In genomic region chr7:124191030-124191429, GRCh38 we compare ENCODE assay signal across 29 cellular contexts.
"Had no signal": no experiment of that assay in that cellular context is flagged by ENCODE, and none has a peak within 500 bp of the region (broad histone marks: within the 10 kb centered on the region; RNA-seq: fewer than 3 reads in every experiment).

No MANE protein-coding gene starts in this region.

- ATAC-seq: left colon; left lung; natural killer cell; pancreas; right lobe of liver; stimulated activated memory B cell treated with anti-CD40 and anti-IgM and Interleukin-4, amounts not matched to agents 10 μg/mL and 1 μg/mL and 100 μg/mL, for 72 hours; stimulated activated naive CD8-positive, alpha-beta T cell treated with anti-CD3 and anti-CD28 coated beads, Interleukin-15, amount 100 ng/mL, for 72 hours had no signal

- H3K4me2 ChIP-seq: smooth muscle cell had no signal

- H3K27ac ChIP-seq: left lung, pancreas, prostate gland, right lobe of liver, tibial nerve, uterus had no signal

- H3K27me3 Mint-ChIP-seq: naive B cell; stimulated activated memory B cell treated with anti-CD40 and anti-IgM and Interleukin-4, amounts not matched to agents 10 μg/mL and 1 μg/mL and 100 μg/mL, for 72 hours; stimulated activated naive CD8-positive, alpha-beta T cell treated with anti-CD3 and anti-CD28 coated beads, Interleukin-15, amount 100 ng/mL, for 72 hours had no signal

- H3K9me3 Mint-ChIP-seq: mesothelial cell of epicardium; nephron progenitor cell; stimulated activated memory B cell treated with anti-CD40 and anti-IgM and Interleukin-4, amounts not matched to agents 10 μg/mL and 1 μg/mL and 100 μg/mL, for 72 hours; type B pancreatic cell had no signal

- H3K36me3 Mint-ChIP-seq: immature natural killer cell; mesothelial cell of epicardium; naive B cell; natural killer cell; stimulated activated memory B cell treated with anti-CD40 and anti-IgM and Interleukin-4, amounts not matched to agents 10 μg/mL and 1 μg/mL and 100 μg/mL, for 72 hours; type B pancreatic cell had no signal

- H3K27me3 ChIP-seq: left lung, pancreas, right lobe of liver, tibial nerve, uterus had no signal

- DNase-seq: head of caudate nucleus; hippocampal formation; immature natural killer cell; kidney; left colon; left lung; mesendoderm; naive B cell; natural killer cell; nephron progenitor cell; nucleus accumbens; pancreas; posterior cingulate gyrus; right lobe of liver; stimulated activated CD4-positive, alpha-beta T cell treated with anti-CD3 and anti-CD28 coated beads, Interleukin-1b, Interleukin-23, amount 100 ng/mL, for 48 hours; stimulated activated CD4-positive, alpha-beta T cell treated with anti-CD3 and anti-CD28 coated beads, Interleukin-2, amount 100 ng/mL, for 48 hours; stimulated activated CD4-positive, alpha-beta T cell treated with anti-CD3 and anti-CD28 coated beads, Interleukin-4, amount 100 ng/mL, for 4 hours; stimulated activated CD8-positive, alpha-beta memory T cell treated with anti-CD3 and anti-CD28 coated beads, Interleukin-4, amount 100 ng/mL, for 48 hours; stimulated activated naive CD4-positive, alpha-beta T cell treated with Interleukin-2 at 50 U/mL for 16 hours; stimulated activated naive CD8-positive, alpha-beta T cell treated with anti-CD3 and anti-CD28 coated beads, Interleukin-15, amount 100 ng/mL, for 72 hours; substantia nigra; uterus had no signal

- H3K4me1 ChIP-seq: left lung, pancreas, prostate gland, right lobe of liver, tibial nerve, uterus had no signal

- H3K9me3 ChIP-seq: pancreas, prostate gland, right lobe of liver, tibial nerve, uterus had no signal

- H3K4me1 Mint-ChIP-seq: immature natural killer cell; mesothelial cell of epicardium; naive B cell; natural killer cell; stimulated activated memory B cell treated with anti-CD40 and anti-IgM and Interleukin-4, amounts not matched to agents 10 μg/mL and 1 μg/mL and 100 μg/mL, for 72 hours; stimulated activated naive CD8-positive, alpha-beta T cell treated with anti-CD3 and anti-CD28 coated beads, Interleukin-15, amount 100 ng/mL, for 72 hours had no signal

- H3K4me3 Mint-ChIP-seq: immature natural killer cell; mesothelial cell of epicardium; naive B cell; natural killer cell; nephron progenitor cell; stimulated activated memory B cell treated with anti-CD40 and anti-IgM and Interleukin-4, amounts not matched to agents 10 μg/mL and 1 μg/mL and 100 μg/mL, for 72 hours; stimulated activated naive CD8-positive, alpha-beta T cell treated with anti-CD3 and anti-CD28 coated beads, Interleukin-15, amount 100 ng/mL, for 72 hours; type B pancreatic cell had no signal

- H3K36me3 ChIP-seq: left lung, pancreas, prostate gland, right lobe of liver, tibial nerve, uterus had no signal

- H3K4me3 ChIP-seq: left lung, lung, pancreas, prostate gland, right lobe of liver, smooth muscle cell, tibial nerve, uterus had no signal

- H3K27ac Mint-ChIP-seq: immature natural killer cell; mesothelial cell of epicardium; naive B cell; natural killer cell; nephron progenitor cell; stimulated activated memory B cell treated with anti-CD40 and anti-IgM and Interleukin-4, amounts not matched to agents 10 μg/mL and 1 μg/mL and 100 μg/mL, for 72 hours; stimulated activated naive CD8-positive, alpha-beta T cell treated with anti-CD3 and anti-CD28 coated beads, Interleukin-15, amount 100 ng/mL, for 72 hours; type B pancreatic cell had no signal
